8 cellular contexts compared by ENCODE assay signal in the genomic region with DNA sequence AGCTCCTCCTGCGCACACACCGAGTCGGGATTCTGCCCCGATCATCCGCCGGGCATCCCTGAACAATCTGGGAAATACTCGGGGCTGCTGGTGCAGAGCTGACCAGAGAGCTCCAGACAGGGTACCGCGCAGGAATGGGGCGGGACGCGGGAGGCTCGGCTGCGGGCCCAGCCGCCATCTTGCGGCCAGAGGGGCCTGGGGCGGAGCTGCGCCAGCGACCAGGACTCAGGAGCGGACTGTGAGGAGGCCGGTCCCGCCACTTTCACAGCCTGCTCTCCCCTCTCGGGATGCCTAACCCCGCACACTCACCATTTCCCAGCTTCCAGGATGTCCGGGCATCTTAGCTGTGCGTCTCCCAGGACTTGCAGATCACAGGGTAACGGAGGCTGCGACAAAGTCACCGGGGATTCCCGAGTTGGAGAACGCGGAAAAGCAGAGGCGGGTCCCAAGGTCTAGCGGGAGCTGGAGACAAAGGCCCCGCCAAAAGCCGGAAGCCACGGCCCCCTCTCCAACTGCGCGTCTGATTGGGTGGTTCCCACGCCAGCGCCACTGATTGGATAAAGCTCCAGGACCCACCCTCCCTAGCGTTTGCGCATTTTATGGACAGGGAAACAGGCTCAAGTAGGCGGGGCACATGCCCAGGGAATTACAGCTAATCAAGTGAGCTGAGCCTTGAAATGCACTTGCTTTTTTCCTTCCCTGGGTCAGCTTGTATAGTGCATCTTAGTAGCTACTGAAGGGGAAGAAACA. TPM values are rescaled to one million over a fixed set of nuclear protein-coding genes. Genes with fewer than 3 reads are reported as not detected.
DNase-seq lines count a peak whose midpoint lies in the region; ATAC-seq and TF ChIP-seq lines count a peak whose summit lies in the region.

No MANE protein-coding gene starts in this region.

- peak overlapping the region; percentile 94 for H3K9ac ChIP-seq in SK-N-MC (ENCODE audit: insufficient read length)

- H3K36me3 Mint-ChIP-seq in activated naive CD4-positive, alpha-beta T cell treated with anti-CD3 and anti-CD28 coated beads, Interleukin-2, amount 50 U/mL, for 72 hours: peaks cover 27 to 50% of the 10 kb centered on the region in 2 donors

- H3K27ac Mint-ChIP-seq in activated naive CD4-positive, alpha-beta T cell treated with anti-CD3 and anti-CD28 coated beads, Interleukin-2, amount 50 U/mL, for 72 hours: peak overlapping the region; percentile 91

- H3K9me3 Mint-ChIP-seq in activated naive CD4-positive, alpha-beta T cell treated with anti-CD3 and anti-CD28 coated beads, Interleukin-2, amount 50 U/mL, for 72 hours: peaks cover 0 to 2% of the 10 kb centered on the region in 2 donors

- ATAC-seq in GM21423 (IDR thresholded peaks at IDR 0.05; ENCODE audit: unreplicated experiment): peak; percentile 96
- ATAC-seq in activated naive CD4-positive, alpha-beta T cell treated with anti-CD3 and anti-CD28 coated beads, Interleukin-2, amount 50 U/mL, for 72 hours: peak; percentile 98 to 99

- TF ChIP-seq RAD21 in Ishikawa (IDR thresholded peaks at IDR 0.05; ENCODE audit: low read depth): no peak

- H3K4me3 ChIP-seq in SK-N-MC: peak overlapping the region; percentile 91

- H3K9me3 ChIP-seq in SK-N-MC (ENCODE audit: low read depth, low read length): peaks cover 12% of the 10 kb centered on the region

- H3K27ac ChIP-seq in SK-N-MC (peak overlapping the region; percentile 89; the same call in 1 of the 2 replicates), substantia nigra (ENCODE audit: low read depth, low read length, poor library complexity, severe bottlenecking) (peak overlapping the region; percentile 59)

- peaks cover 42% of the 10 kb centered on the region for H3K36me3 ChIP-seq in SK-N-MC (ENCODE audit: insufficient read depth, low read length)

- TF ChIP-seq EP300 in Ishikawa (IDR thresholded peaks at IDR 0.05; ENCODE audit: borderline replicate concordance): no peak

- DNase-seq in D341Med (ENCODE audit: low spot score): peak; percentile 97
- DNase-seq in SK-N-MC (ENCODE audit: low read depth, low spot score): peak; percentile 72
- peak; percentile 83 to 96 for DNase-seq in activated naive CD4-positive, alpha-beta T cell treated with anti-CD3 and anti-CD28 coated beads, Interleukin-2, amount 50 U/mL, for 72 hours (ENCODE audit: low spot score in 2 of 2)
- DNase-seq in glomerular endothelial cell (ENCODE audit: extremely low read depth, low read depth, low spot score): peak; percentile 83
- DNase-seq in non-pigmented ciliary epithelial cell (ENCODE audit: low read depth): peak; percentile 87
- DNase-seq in substantia nigra (lab: John Stamatoyannopoulos, UW): peak; percentile 55 to 96 (median 89)

TF ChIP-seq in Ishikawa, 13 proteins besides CTCF, POLR2A, EP300 and RAD21:
- no peak for TF ChIP-seq TCF12 (IDR thresholded peaks at IDR 0.05; ENCODE audit: low read depth)
- no peak for TF ChIP-seq NFIC (IDR thresholded peaks at IDR 0.05)
- TF ChIP-seq YY1 (IDR thresholded peaks at IDR 0.05; ENCODE audit: low read depth): peak; percentile 56; the same call in 1 of the 2 replicates
- no peak for TF ChIP-seq USF1 (IDR thresholded peaks at IDR 0.05)
- TF ChIP-seq EGR1 (IDR thresholded peaks at IDR 0.05): no peak
TF ChIP-seq in Ishikawa: peak in this region for 1.

RNA-seq across cellular contexts. Expression of gene ZNF43, which starts 15.8 kb away (rescaled TPM):
- 10 to 100 TPM; 34.0 to 37.7 TPM for total RNA-seq in activated naive CD4-positive, alpha-beta T cell treated with anti-CD3 and anti-CD28 coated beads, Interleukin-2, amount 50 U/mL, for 72 hours
- 10.3 and 13.2 TPM in 2 replicates for total RNA-seq in glomerular endothelial cell

Comparison
In these comparisons a context has a peak if more than half of its experiments do, and no peak if none do; other contexts are left out.
1. Peak in every context shown above with its lines: DNase-seq, ATAC-seq, H3K4me3 ChIP-seq and H3K27ac ChIP-seq.